25 cellular contexts compared by ENCODE assay signal in genomic region chr5:115774684-115775083, GRCh38. TPM values are rescaled to one million over a fixed set of nuclear protein-coding genes. Genes with fewer than 3 reads are reported as not detected.
DNase-seq lines count a peak whose midpoint lies in the region; ATAC-seq lines count a peak whose summit lies in the region.
"Had no signal": no experiment of that assay in that cellular context is flagged by ENCODE, and none has a peak within 500 bp of the region (broad histone marks: within the 10 kb centered on the region; RNA-seq: fewer than 3 reads in every experiment).

No MANE protein-coding gene starts in this region.

- no peaks in the 10 kb centered on the region for H3K9me3 Mint-ChIP-seq in immature natural killer cell
- H3K9me3 Mint-ChIP-seq: activated naive CD4-positive, alpha-beta T cell treated with anti-CD3 and anti-CD28 coated beads, Interleukin-2, amount 50 U/mL, for 72 hours; CD4-positive, CD25-positive, alpha-beta regulatory T cell; dendritic cell treated with granulocyte-macrophage colony-stimulating factor and Interleukin-4, amounts not matched to agents 40 ng/mL and 50 ng/mL, for 4 days; neural crest cell; stimulated activated memory B cell treated with anti-CD40 and anti-IgM and Interleukin-4, amounts not matched to agents 10 μg/mL and 1 μg/mL and 100 μg/mL, for 72 hours had no signal

- H3K27me3 Mint-ChIP-seq in immature natural killer cell (ENCODE audit: low read depth in 3 of 3), result peaks cover 0 to 6% (median 6%) of the 10 kb centered on the region in 3 donors

- H3K4me3 ChIP-seq in aorta (ENCODE audit: low read length in 2 of 2), result no peak overlapping the region
- H3K4me3 ChIP-seq: esophagus squamous epithelium, pancreas had no signal

- ATAC-seq in aorta (ENCODE audit: low FRiP score) (peak; percentile 72), GM19324 (IDR thresholded peaks at IDR 0.05; ENCODE audit: low FRiP score, unreplicated experiment) (no peak)
- ATAC-seq: activated CD8-positive, alpha-beta T cell treated with anti-CD3 and anti-CD28 coated beads, Interleukin-2, amount 10 ng/mL, durations not matched to agents 7 days and 5 days; activated naive CD4-positive, alpha-beta T cell treated with anti-CD3 and anti-CD28 coated beads, Interleukin-2, amount 50 U/mL, for 72 hours; stimulated activated memory B cell treated with anti-CD40 and anti-IgM and Interleukin-4, amounts not matched to agents 10 μg/mL and 1 μg/mL and 100 μg/mL, for 72 hours had no signal

- H3K27me3 ChIP-seq in aorta (ENCODE audit: control insufficient read depth in 1 of 2, insufficient read depth in 2 of 2, low read length in 1 of 2), result no peaks in the 10 kb centered on the region
- H3K27me3 ChIP-seq: esophagus squamous epithelium, pancreas had no signal

- H3K36me3 Mint-ChIP-seq in immature natural killer cell, result no peaks in the 10 kb centered on the region
- H3K36me3 Mint-ChIP-seq: activated naive CD4-positive, alpha-beta T cell treated with anti-CD3 and anti-CD28 coated beads, Interleukin-2, amount 50 U/mL, for 72 hours; CD4-positive, CD25-positive, alpha-beta regulatory T cell; stimulated activated memory B cell treated with anti-CD40 and anti-IgM and Interleukin-4, amounts not matched to agents 10 μg/mL and 1 μg/mL and 100 μg/mL, for 72 hours had no signal

- WGBS in aorta, 2 donors, result 57 to 58% methylated on average over 3 of the region's 3 CpGs

- intact Hi-C loops in aorta (cut with DNase I), result no loop called here

- no peaks in the 10 kb centered on the region for H3K4me1 ChIP-seq in aorta (ENCODE audit: control insufficient read depth in 1 of 2, insufficient read depth in 2 of 2, low read length in 2 of 2)
- H3K4me1 ChIP-seq: esophagus squamous epithelium, pancreas had no signal

- no peak overlapping the region for H3K27ac Mint-ChIP-seq in immature natural killer cell
- H3K27ac Mint-ChIP-seq: activated CD8-positive, alpha-beta T cell treated with anti-CD3 and anti-CD28 coated beads, Interleukin-2, amount 10 ng/mL, durations not matched to agents 7 days and 5 days; activated naive CD4-positive, alpha-beta T cell treated with anti-CD3 and anti-CD28 coated beads, Interleukin-2, amount 50 U/mL, for 72 hours; CD4-positive, CD25-positive, alpha-beta regulatory T cell; dendritic cell treated with granulocyte-macrophage colony-stimulating factor and Interleukin-4, amounts not matched to agents 40 ng/mL and 50 ng/mL, for 4 days; stimulated activated memory B cell treated with anti-CD40 and anti-IgM and Interleukin-4, amounts not matched to agents 10 μg/mL and 1 μg/mL and 100 μg/mL, for 72 hours had no signal

- H3K9me3 ChIP-seq in aorta (ENCODE audit: control insufficient read depth, low read length), result no peaks in the 10 kb centered on the region
- H3K9me3 ChIP-seq: esophagus squamous epithelium, pancreas, SK-N-SH had no signal

- no peaks in the 10 kb centered on the region for H3K4me1 Mint-ChIP-seq in immature natural killer cell
- H3K4me1 Mint-ChIP-seq: CD4-positive, CD25-positive, alpha-beta regulatory T cell; stimulated activated memory B cell treated with anti-CD40 and anti-IgM and Interleukin-4, amounts not matched to agents 10 μg/mL and 1 μg/mL and 100 μg/mL, for 72 hours had no signal

- H3K4me3 Mint-ChIP-seq in immature natural killer cell, result no peak overlapping the region
- H3K4me3 Mint-ChIP-seq: activated CD8-positive, alpha-beta T cell treated with anti-CD3 and anti-CD28 coated beads, Interleukin-2, amount 10 ng/mL, durations not matched to agents 7 days and 5 days; CD4-positive, CD25-positive, alpha-beta regulatory T cell; dendritic cell treated with granulocyte-macrophage colony-stimulating factor and Interleukin-4, amounts not matched to agents 40 ng/mL and 50 ng/mL, for 4 days; neural crest cell; stimulated activated memory B cell treated with anti-CD40 and anti-IgM and Interleukin-4, amounts not matched to agents 10 μg/mL and 1 μg/mL and 100 μg/mL, for 72 hours had no signal

- DNase-seq in NCI-H82 (lab: John Stamatoyannopoulos, UW) (peak; percentile 9), NCI-H82 treated with DMSO at 0.1 percent for 48 hours (lab: John Stamatoyannopoulos, UW; ENCODE audit: unreplicated experiment) (no peak), fibroblast of peridontal ligament (ENCODE audit: extremely low read depth) (peak; percentile 43), myocyte (ENCODE audit: low read depth) (peak; percentile 76), aorta (no peak), NCI-H1105 (lab: John Stamatoyannopoulos, UW) (no peak), immature natural killer cell (no peak)
- DNase-seq: activated CD4-positive, alpha-beta T cell treated with anti-CD3 and anti-CD28 coated beads for 1 hour; activated CD8-positive, alpha-beta T cell treated with anti-CD3 and anti-CD28 coated beads, Interleukin-2, amount 10 ng/mL, durations not matched to agents 7 days and 5 days; CD4-positive, CD25-positive, alpha-beta regulatory T cell; central memory CD4-positive, alpha-beta T cell; esophagus squamous epithelium; NCI-H146; NCI-H748 treated with DMSO at 0.1 percent for 48 hours; pancreas; SK-N-SH; stimulated activated CD4-positive, alpha-beta T cell treated with anti-CD3 and anti-CD28 coated beads, Interleukin-4, amount 100 ng/mL, for 24 hours; T-helper 2 cell had no signal

- no peaks in the 10 kb centered on the region for H3K36me3 ChIP-seq in aorta (ENCODE audit: control insufficient read depth in 1 of 2, insufficient read depth in 2 of 2, low read length in 1 of 2)
- H3K36me3 ChIP-seq: esophagus squamous epithelium, pancreas had no signal

- no peak overlapping the region for H3K27ac ChIP-seq in aorta (ENCODE audit: low read depth in 1 of 2, low read length in 2 of 2)
- H3K27ac ChIP-seq: 22Rv1, esophagus squamous epithelium, KMS-11, pancreas had no signal

RNA-seq across cellular contexts. Expression of gene CDO1, which starts 41.8 kb away (rescaled TPM):
- total RNA-seq in myocyte, result 2.4 and 8.0 TPM in 2 replicates
- polyA plus RNA-seq in myocyte (2012), result 1.4 TPM
- 10 to 100 TPM; 11.6 to 27.7 TPM for total RNA-seq in aorta
- polyA plus RNA-seq in aorta, result 10 to 100 TPM; 93.9 to 97.9 TPM
- polyA plus RNA-seq in immature natural killer cell, result not detected

Comparison
In these comparisons a context has a peak if more than half of its experiments do, and no peak if none do; other contexts are left out.
1. DNase-seq: peak in NCI-H82 (single experiment), fibroblast of peridontal ligament (single experiment) and myocyte (single experiment); none in NCI-H82 treated with DMSO at 0.1 percent for 48 hours (single experiment), aorta (0 of 2), NCI-H1105 (single experiment) and immature natural killer cell (0 of 3).